19 cellular contexts compared by ENCODE assay signal in genomic region chrX:129574214-129574613, GRCh38.
"Had no signal": no experiment of that assay in that cellular context is flagged by ENCODE, and none has a peak within 500 bp of the region (broad histone marks: within the 10 kb centered on the region; RNA-seq: fewer than 3 reads in every experiment).

No MANE protein-coding gene starts in this region.

- H3K4me3 ChIP-seq: coronary artery, dorsolateral prefrontal cortex, esophagus muscularis mucosa, gastrocnemius medialis, hepatocyte, lung, thoracic aorta, transverse colon had no signal

- H2AFZ ChIP-seq: hepatocyte had no signal

- H3K27me3 ChIP-seq: esophagus muscularis mucosa, gastrocnemius medialis, hepatocyte, transverse colon had no signal

- H3K9me3 ChIP-seq: esophagus muscularis mucosa, gastrocnemius medialis, thoracic aorta, transverse colon had no signal

- H3K79me2 ChIP-seq: hepatocyte had no signal

- DNase-seq: dorsolateral prefrontal cortex; effector CD8-positive, alpha-beta T cell; gastrocnemius medialis; left colon; left ventricle myocardium superior; naive thymus-derived CD4-positive, alpha-beta T cell; nephron progenitor cell; posterior cingulate gyrus; stimulated activated CD4-positive, alpha-beta T cell treated with anti-CD3 and anti-CD28 coated beads, Interleukin-2, amount 100 ng/mL, for 24 hours; stimulated activated CD4-positive, alpha-beta T cell treated with anti-CD3 and anti-CD28 coated beads, Interleukin-4, amount 100 ng/mL, for 4 hours; stimulated activated naive B cell treated with anti-CD40 and anti-IgM and Interleukin-4, amounts not matched to agents 10 μg/mL and 1 μg/mL and 100 μg/mL, for 72 hours; stimulated activated naive CD8-positive, alpha-beta T cell treated with anti-CD3 and anti-CD28 coated beads, Interleukin-15, amount 100 ng/mL, for 72 hours; transverse colon had no signal

- H3K27ac ChIP-seq: esophagus muscularis mucosa, gastrocnemius medialis, hepatocyte, transverse colon had no signal

- ATAC-seq: gastrocnemius medialis; left colon; left ventricle myocardium superior; naive thymus-derived CD4-positive, alpha-beta T cell; sciatic nerve; stimulated activated naive B cell treated with anti-CD40 and anti-IgM and Interleukin-4, amounts not matched to agents 10 μg/mL and 1 μg/mL and 100 μg/mL, for 72 hours; stimulated activated naive CD8-positive, alpha-beta T cell treated with anti-CD3 and anti-CD28 coated beads, Interleukin-15, amount 100 ng/mL, for 72 hours had no signal

- H3K4me1 ChIP-seq: transverse colon had no signal

- H3K4me2 ChIP-seq: hepatocyte had no signal
